ENCODE assay signal across 1 cellular context in the genomic region with DNA sequence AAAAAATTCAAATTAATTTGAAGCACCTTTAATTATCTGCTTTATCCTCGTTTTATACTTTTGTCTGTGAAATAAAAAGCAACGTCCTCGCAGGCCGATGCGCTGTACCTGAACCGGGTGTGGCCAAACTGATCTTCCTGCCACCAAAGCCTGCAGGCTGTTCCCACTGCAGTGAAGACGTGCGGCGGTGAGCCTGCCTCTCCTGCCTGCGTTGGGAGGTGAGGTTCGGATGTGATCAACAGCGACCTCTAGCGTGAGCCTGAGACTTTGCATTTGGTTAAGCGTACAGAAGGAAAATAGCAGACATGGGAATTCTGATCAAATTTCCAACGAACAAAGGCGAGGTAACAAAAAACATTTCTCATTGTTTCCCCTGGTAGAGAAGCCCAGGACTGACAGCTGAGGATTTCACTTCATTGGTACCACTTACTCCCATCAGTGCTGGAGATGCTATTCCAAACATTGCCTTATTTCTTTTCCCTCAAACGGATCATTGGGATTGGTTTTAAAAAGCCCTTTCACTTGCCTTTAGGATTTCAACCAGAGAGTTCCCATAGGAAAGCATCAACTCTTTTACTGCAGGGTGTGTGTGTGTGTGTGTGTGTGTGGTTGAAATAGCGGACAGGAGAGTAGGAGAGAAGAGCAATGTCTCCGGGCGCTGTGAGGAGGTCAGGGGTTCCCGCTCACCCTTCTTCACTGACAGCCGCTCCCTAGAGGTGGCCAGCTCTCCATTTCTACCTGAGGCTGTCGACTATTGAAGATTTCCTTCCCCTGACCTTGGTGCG.
TF ChIP-seq lines count a peak whose summit lies in the region.

No MANE protein-coding gene starts in this region.

TF ChIP-seq in HepG2, 621 proteins besides CTCF, POLR2A, EP300 and RAD21 (continued from another document and continues in another):
- TF ChIP-seq, protein P1, sequence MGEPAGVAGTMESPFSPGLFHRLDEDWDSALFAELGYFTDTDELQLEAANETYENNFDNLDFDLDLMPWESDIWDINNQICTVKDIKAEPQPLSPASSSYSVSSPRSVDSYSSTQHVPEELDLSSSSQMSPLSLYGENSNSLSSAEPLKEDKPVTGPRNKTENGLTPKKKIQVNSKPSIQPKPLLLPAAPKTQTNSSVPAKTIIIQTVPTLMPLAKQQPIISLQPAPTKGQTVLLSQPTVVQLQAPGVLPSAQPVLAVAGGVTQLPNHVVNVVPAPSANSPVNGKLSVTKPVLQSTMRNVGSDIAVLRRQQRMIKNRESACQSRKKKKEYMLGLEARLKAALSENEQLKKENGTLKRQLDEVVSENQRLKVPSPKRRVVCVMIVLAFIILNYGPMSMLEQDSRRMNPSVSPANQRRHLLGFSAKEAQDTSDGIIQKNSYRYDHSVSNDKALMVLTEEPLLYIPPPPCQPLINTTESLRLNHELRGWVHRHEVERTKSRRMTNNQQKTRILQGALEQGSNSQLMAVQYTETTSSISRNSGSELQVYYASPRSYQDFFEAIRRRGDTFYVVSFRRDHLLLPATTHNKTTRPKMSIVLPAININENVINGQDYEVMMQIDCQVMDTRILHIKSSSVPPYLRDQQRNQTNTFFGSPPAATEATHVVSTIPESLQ (CRISPR knock-in tag; conservative IDR thresholded peaks at IDR 0.05) = 0 out of 2 replicates have a peak, but pooled peaks have one; percentile 64
- TF ChIP-seq ZNF296 (CRISPR knock-in tag; conservative IDR thresholded peaks at IDR 0.05) (no peak), IRF1 (CRISPR knock-in tag; IDR thresholded peaks at IDR 0.05; ENCODE audit: low read depth) (no peak), STAG1 (CRISPR knock-in tag; IDR thresholded peaks at IDR 0.05) (peak; percentile 99), GMEB1 (CRISPR knock-in tag; IDR thresholded peaks at IDR 0.05; ENCODE audit: borderline replicate concordance) (no peak), ZNF44 (CRISPR knock-in tag; IDR thresholded peaks at IDR 0.05) (no peak), ZNF446 (CRISPR knock-in tag; IDR thresholded peaks at IDR 0.05) (no peak), ZNF20 (CRISPR knock-in tag; IDR thresholded peaks at IDR 0.05) (no peak), ZNF441 (CRISPR knock-in tag; IDR thresholded peaks at IDR 0.05; ENCODE audit: borderline replicate concordance) (no peak), RBM39 (IDR thresholded peaks at IDR 0.05; ENCODE audit: low read depth, low read length, poor library complexity, severe bottlenecking) (no peak), NFE2L1 (CRISPR knock-in tag; IDR thresholded peaks at IDR 0.05; ENCODE audit: borderline replicate concordance) (no peak), ZBTB3 (CRISPR knock-in tag; IDR thresholded peaks at IDR 0.05; ENCODE audit: borderline replicate concordance, low read depth) (no peak), ZBTB1 (CRISPR knock-in tag; IDR thresholded peaks at IDR 0.05; ENCODE audit: borderline replicate concordance) (no peak), MLXIP (CRISPR knock-in tag; IDR thresholded peaks at IDR 0.05; ENCODE audit: borderline replicate concordance) (no peak), KDM5B (CRISPR knock-in tag; IDR thresholded peaks at IDR 0.05; ENCODE audit: borderline replicate concordance) (no peak), NR2F6 (IDR thresholded peaks at IDR 0.05) (no peak), NR2F6 (CRISPR knock-in tag; IDR thresholded peaks at IDR 0.05) (peak; percentile 43; the same call in 1 of the 2 replicates), ADNP (CRISPR knock-in tag; IDR thresholded peaks at IDR 0.05) (no peak), ATF2 (CRISPR knock-in tag; IDR thresholded peaks at IDR 0.05) (peak; percentile 48; the same call in 1 of the 2 replicates), ZBTB34 (CRISPR knock-in tag; IDR thresholded peaks at IDR 0.05) (no peak), TRIM22 (IDR thresholded peaks at IDR 0.05) (no peak), BORCS8-MEF2B (CRISPR knock-in tag; IDR thresholded peaks at IDR 0.05) (no peak), BHLHE40 (IDR thresholded peaks at IDR 0.05; ENCODE audit: low read length) (no peak), RFX5 (IDR thresholded peaks at IDR 0.05; ENCODE audit: low read depth, low read length) (no peak), NCOA2 (CRISPR knock-in tag; IDR thresholded peaks at IDR 0.05) (no peak; the same call in 1 of the 2 replicates), ZNF253 (CRISPR knock-in tag; IDR thresholded peaks at IDR 0.05; ENCODE audit: borderline replicate concordance) (no peak), PREB (CRISPR knock-in tag; IDR thresholded peaks at IDR 0.05) (no peak), CREM (IDR thresholded peaks at IDR 0.05) (no peak), CREM (CRISPR knock-in tag; IDR thresholded peaks at IDR 0.05) (no peak), ATM (IDR thresholded peaks at IDR 0.05; ENCODE audit: borderline replicate concordance) (no peak), ZSCAN30 (CRISPR knock-in tag; IDR thresholded peaks at IDR 0.05) (no peak)
- TF ChIP-seq, protein P2, sequence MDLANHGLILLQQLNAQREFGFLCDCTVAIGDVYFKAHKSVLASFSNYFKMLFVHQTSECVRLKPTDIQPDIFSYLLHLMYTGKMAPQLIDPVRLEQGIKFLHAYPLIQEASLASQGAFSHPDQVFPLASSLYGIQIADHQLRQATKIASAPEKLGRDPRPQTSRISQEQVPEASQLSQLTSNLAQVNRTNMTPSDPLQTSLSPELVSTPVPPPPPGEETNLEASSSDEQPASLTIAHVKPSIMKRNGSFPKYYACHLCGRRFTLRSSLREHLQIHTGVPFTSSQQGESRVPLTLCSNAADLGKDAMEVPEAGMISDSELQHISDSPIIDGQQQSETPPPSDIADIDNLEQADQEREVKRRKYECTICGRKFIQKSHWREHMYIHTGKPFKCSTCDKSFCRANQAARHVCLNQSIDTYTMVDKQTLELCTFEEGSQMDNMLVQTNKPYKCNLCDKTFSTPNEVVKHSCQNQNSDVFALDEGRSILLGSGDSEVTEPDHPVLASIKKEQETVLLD (CRISPR knock-in tag; IDR thresholded peaks at IDR 0.05; ENCODE audit: low read depth) = no peak
- TF ChIP-seq, protein P3, sequence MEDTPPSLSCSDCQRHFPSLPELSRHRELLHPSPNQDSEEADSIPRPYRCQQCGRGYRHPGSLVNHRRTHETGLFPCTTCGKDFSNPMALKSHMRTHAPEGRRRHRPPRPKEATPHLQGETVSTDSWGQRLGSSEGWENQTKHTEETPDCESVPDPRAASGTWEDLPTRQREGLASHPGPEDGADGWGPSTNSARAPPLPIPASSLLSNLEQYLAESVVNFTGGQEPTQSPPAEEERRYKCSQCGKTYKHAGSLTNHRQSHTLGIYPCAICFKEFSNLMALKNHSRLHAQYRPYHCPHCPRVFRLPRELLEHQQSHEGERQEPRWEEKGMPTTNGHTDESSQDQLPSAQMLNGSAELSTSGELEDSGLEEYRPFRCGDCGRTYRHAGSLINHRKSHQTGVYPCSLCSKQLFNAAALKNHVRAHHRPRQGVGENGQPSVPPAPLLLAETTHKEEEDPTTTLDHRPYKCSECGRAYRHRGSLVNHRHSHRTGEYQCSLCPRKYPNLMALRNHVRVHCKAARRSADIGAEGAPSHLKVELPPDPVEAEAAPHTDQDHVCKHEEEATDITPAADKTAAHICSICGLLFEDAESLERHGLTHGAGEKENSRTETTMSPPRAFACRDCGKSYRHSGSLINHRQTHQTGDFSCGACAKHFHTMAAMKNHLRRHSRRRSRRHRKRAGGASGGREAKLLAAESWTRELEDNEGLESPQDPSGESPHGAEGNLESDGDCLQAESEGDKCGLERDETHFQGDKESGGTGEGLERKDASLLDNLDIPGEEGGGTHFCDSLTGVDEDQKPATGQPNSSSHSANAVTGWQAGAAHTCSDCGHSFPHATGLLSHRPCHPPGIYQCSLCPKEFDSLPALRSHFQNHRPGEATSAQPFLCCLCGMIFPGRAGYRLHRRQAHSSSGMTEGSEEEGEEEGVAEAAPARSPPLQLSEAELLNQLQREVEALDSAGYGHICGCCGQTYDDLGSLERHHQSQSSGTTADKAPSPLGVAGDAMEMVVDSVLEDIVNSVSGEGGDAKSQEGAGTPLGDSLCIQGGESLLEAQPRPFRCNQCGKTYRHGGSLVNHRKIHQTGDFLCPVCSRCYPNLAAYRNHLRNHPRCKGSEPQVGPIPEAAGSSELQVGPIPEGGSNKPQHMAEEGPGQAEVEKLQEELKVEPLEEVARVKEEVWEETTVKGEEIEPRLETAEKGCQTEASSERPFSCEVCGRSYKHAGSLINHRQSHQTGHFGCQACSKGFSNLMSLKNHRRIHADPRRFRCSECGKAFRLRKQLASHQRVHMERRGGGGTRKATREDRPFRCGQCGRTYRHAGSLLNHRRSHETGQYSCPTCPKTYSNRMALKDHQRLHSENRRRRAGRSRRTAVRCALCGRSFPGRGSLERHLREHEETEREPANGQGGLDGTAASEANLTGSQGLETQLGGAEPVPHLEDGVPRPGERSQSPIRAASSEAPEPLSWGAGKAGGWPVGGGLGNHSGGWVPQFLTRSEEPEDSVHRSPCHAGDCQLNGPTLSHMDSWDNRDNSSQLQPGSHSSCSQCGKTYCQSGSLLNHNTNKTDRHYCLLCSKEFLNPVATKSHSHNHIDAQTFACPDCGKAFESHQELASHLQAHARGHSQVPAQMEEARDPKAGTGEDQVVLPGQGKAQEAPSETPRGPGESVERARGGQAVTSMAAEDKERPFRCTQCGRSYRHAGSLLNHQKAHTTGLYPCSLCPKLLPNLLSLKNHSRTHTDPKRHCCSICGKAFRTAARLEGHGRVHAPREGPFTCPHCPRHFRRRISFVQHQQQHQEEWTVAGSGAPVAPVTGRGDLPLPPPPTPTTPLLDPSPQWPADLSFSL (CRISPR knock-in tag; IDR thresholded peaks at IDR 0.05) = no peak
